Comparison of ENCODE assay signal across 8 cellular contexts in the genomic region with DNA sequence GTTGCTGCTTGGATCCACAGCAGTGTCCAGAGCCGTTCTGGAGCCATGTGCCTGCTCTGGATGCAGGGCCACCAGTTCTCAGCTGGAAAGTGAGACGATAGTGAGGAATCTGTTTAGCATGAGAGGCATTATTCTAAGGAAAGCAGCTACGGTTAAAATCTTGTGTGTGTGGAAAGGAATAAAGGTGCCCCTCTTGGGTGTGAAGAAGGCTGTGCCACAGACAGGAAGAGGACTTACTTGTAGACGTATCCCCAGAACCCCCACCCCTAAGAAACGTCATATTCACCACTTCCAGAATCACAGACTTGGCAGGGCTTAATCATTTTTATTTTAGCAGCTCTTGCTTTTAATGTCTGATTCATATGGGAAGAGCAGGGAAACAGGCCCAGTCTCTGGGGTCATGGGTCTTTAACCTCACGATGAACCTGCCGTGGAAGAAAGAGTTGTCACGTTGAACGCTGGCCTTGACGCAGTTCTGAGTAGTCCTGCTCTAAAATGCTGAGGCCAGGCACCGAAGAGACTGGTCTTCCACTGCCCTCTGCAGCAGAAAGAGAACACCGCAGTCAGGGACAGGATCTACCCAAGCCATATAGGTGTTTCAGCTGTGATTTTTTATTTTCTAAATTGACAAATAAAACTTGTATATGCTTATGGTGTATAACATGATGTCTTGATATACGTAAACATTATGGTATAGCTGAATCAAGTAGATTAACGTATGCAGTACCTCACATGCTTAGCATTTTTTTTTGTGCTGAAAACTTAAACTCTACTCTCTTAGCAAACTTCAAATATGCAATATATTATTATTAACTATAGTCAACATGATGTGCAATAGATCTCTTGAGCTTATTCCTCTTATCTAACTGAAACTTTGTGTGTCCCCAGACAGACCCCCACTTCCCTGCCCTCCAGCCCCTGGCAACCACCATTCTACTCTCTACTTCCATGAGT. TPM values are rescaled to one million over a fixed set of nuclear protein-coding genes. Genes with fewer than 3 reads are reported as not detected.
DNase-seq lines count a peak whose midpoint lies in the region; ATAC-seq and TF ChIP-seq lines count a peak whose summit lies in the region.

No MANE protein-coding gene starts in this region.

- POLR2A ChIA-PET in activated CD4-positive, alpha-beta memory T cell treated with anti-CD3 and anti-CD28 coated beads for 36 hours (lab: Charles Lee), result no interaction called here

- H3K36me3 ChIP-seq in endodermal cell (ENCODE audit: control insufficient read depth, insufficient read depth, low read length) (no peaks in the 10 kb centered on the region), mucosa of descending colon (ENCODE audit: low read depth) (no peaks in the 10 kb centered on the region)

- no peaks in the 10 kb centered on the region for H3K36me3 Mint-ChIP-seq in activated CD4-positive, alpha-beta memory T cell treated with anti-CD3 and anti-CD28 coated beads for 36 hours
- no peaks in the 10 kb centered on the region for H3K36me3 Mint-ChIP-seq in endodermal cell (ENCODE audit: low read depth)

- no peak overlapping the region for H3K27ac Mint-ChIP-seq in activated CD4-positive, alpha-beta memory T cell treated with anti-CD3 and anti-CD28 coated beads for 36 hours
- H3K27ac Mint-ChIP-seq in endodermal cell, result no peak overlapping the region
- H3K27ac Mint-ChIP-seq in stimulated activated naive CD8-positive, alpha-beta T cell treated with anti-CD3 and anti-CD28 coated beads, Interleukin-15, amount 100 ng/mL, for 72 hours, result peak overlapping the region; percentile 34 to 72

- intact Hi-C loops in activated CD4-positive, alpha-beta memory T cell treated with anti-CD3 and anti-CD28 coated beads for 36 hours (cut with micrococcal nuclease), result loop anchor here (10.0 kb wide), 1 partner anchor 283 kb away; no protein-coding TSS in a partner anchor
- intact Hi-C loops in mucosa of descending colon (cut with DNase I, micrococcal nuclease), result no loop called here

- H3K9me3 ChIP-seq in endodermal cell (ENCODE audit: control insufficient read depth, low read length) (no peaks in the 10 kb centered on the region), mucosa of descending colon (no peaks in the 10 kb centered on the region)

- no peaks in the 10 kb centered on the region for H3K27me3 ChIP-seq in endodermal cell (ENCODE audit: control insufficient read depth, insufficient read depth, low read length, poor library complexity, severe bottlenecking)

- peak; percentile 90 for ATAC-seq in HG02884 (IDR thresholded peaks at IDR 0.05; ENCODE audit: unreplicated experiment)
- peak; percentile 99 for ATAC-seq in mucosa of descending colon
- ATAC-seq in stimulated activated naive CD8-positive, alpha-beta T cell treated with anti-CD3 and anti-CD28 coated beads, Interleukin-15, amount 100 ng/mL, for 72 hours, result peak; percentile 99

- H3K4me1 ChIP-seq in endodermal cell (ENCODE audit: control insufficient read depth, insufficient read depth, low read length) (no peaks in the 10 kb centered on the region), mucosa of descending colon (ENCODE audit: low read depth) (no peaks in the 10 kb centered on the region)

- TF ChIP-seq CTCF in endodermal cell (conservative IDR thresholded peaks at IDR 0.05) (peak; percentile 93), mucosa of descending colon (IDR thresholded peaks at IDR 0.05) (peak; percentile 57)

- H3K27me3 Mint-ChIP-seq in activated CD4-positive, alpha-beta memory T cell treated with anti-CD3 and anti-CD28 coated beads for 36 hours, result no peaks in the 10 kb centered on the region
- H3K27me3 Mint-ChIP-seq in endodermal cell (ENCODE audit: insufficient read depth), result peaks cover 6% of the 10 kb centered on the region
- peaks cover 6% of the 10 kb centered on the region for H3K27me3 Mint-ChIP-seq in stimulated activated naive CD8-positive, alpha-beta T cell treated with anti-CD3 and anti-CD28 coated beads, Interleukin-15, amount 100 ng/mL, for 72 hours

- 33 to 48% methylated on average over 9 to 13 of the region's 14 CpGs for WGBS in endodermal cell (ENCODE audit: insufficient coverage in 1 of 2, insufficient read length in 1 of 2), 2 experiments

- no peak overlapping the region for H3K4me3 ChIP-seq in endodermal cell (ENCODE audit: low read length)
- no peak overlapping the region for H3K4me3 ChIP-seq in mucosa of descending colon

- no peak overlapping the region for H3K4me3 Mint-ChIP-seq in activated CD4-positive, alpha-beta memory T cell treated with anti-CD3 and anti-CD28 coated beads for 36 hours
- H3K4me3 Mint-ChIP-seq in endodermal cell, result no peak overlapping the region
- peak overlapping the region; percentile 39 to 62 for H3K4me3 Mint-ChIP-seq in stimulated activated naive CD8-positive, alpha-beta T cell treated with anti-CD3 and anti-CD28 coated beads, Interleukin-15, amount 100 ng/mL, for 72 hours

- H3K27ac ChIP-seq in endodermal cell (ENCODE audit: low read depth, low read length), result no peak overlapping the region

- CTCF ChIA-PET in activated CD4-positive, alpha-beta memory T cell treated with anti-CD3 and anti-CD28 coated beads for 36 hours (lab: Charles Lee), result interaction anchor here (0.6 to 1.5 kb wide), 4 partner anchors 12 to 197 kb away, joined by 3 to 5 read pairs (median 4); no protein-coding TSS in a partner anchor

- DNase-seq in SIG-M5 treated with dmso at 0.1 percent for 504 hours (lab: John Stamatoyannopoulos, UW; ENCODE audit: unreplicated experiment), result peak; percentile 41
- no peak for DNase-seq in SIG-M5 (lab: John Stamatoyannopoulos, UW)
- peak; percentile 20 for DNase-seq in NCI-H2227 treated with DMSO at 0.1 percent for 48 hours (lab: John Stamatoyannopoulos, UW)
- peak; percentile 71 for DNase-seq in activated CD4-positive, alpha-beta memory T cell treated with anti-CD3 and anti-CD28 coated beads for 36 hours
- DNase-seq in endodermal cell, result peak; percentile 84
- peak in 2 of 3 donors; percentile 71 to 75 for DNase-seq in mucosa of descending colon
- peak; percentile 36 to 71 for DNase-seq in stimulated activated naive CD8-positive, alpha-beta T cell treated with anti-CD3 and anti-CD28 coated beads, Interleukin-15, amount 100 ng/mL, for 72 hours

- H3K9ac ChIP-seq in endodermal cell (ENCODE audit: extremely low read depth, low read length, poor library complexity, severe bottlenecking), result no peak overlapping the region

- H3K9me3 Mint-ChIP-seq in activated CD4-positive, alpha-beta memory T cell treated with anti-CD3 and anti-CD28 coated beads for 36 hours, result no peaks in the 10 kb centered on the region
- H3K9me3 Mint-ChIP-seq in endodermal cell, result no peaks in the 10 kb centered on the region
- H3K9me3 Mint-ChIP-seq in stimulated activated naive CD8-positive, alpha-beta T cell treated with anti-CD3 and anti-CD28 coated beads, Interleukin-15, amount 100 ng/mL, for 72 hours, result no peaks in the 10 kb centered on the region

- H3K4me1 Mint-ChIP-seq in activated CD4-positive, alpha-beta memory T cell treated with anti-CD3 and anti-CD28 coated beads for 36 hours (ENCODE audit: low read depth), result peaks cover 6% of the 10 kb centered on the region
- H3K4me1 Mint-ChIP-seq in endodermal cell, result no peaks in the 10 kb centered on the region
- peaks cover 8% of the 10 kb centered on the region for H3K4me1 Mint-ChIP-seq in stimulated activated naive CD8-positive, alpha-beta T cell treated with anti-CD3 and anti-CD28 coated beads, Interleukin-15, amount 100 ng/mL, for 72 hours

RNA-seq across cellular contexts. Expression of gene CARTPT, which starts 38.8 kb away (rescaled TPM):
- not detected for total RNA-seq in activated CD4-positive, alpha-beta memory T cell treated with anti-CD3 and anti-CD28 coated beads for 36 hours
- total RNA-seq in endodermal cell (not detected), mucosa of descending colon (10 to 100 TPM in 1 of 3 donors, not detected in 2; 14.0 TPM)
- polyA plus RNA-seq in endodermal cell (2013, experiment 1 of 2), result 0.85 TPM
- 0.83 TPM for polyA plus RNA-seq in endodermal cell (2013, experiment 2 of 2)

Comparison
In these comparisons a context has a peak if more than half of its experiments do, and no peak if none do; other contexts are left out.
1. H3K27ac Mint-ChIP-seq: peak in stimulated activated naive CD8-positive, alpha-beta T cell treated with anti-CD3 and anti-CD28 coated beads, Interleukin-15, amount 100 ng/mL, for 72 hours (2 of 2); none in activated CD4-positive, alpha-beta memory T cell treated with anti-CD3 and anti-CD28 coated beads for 36 hours (single experiment) and endodermal cell (single experiment).
2. H3K4me3 Mint-ChIP-seq: peak in stimulated activated naive CD8-positive, alpha-beta T cell treated with anti-CD3 and anti-CD28 coated beads, Interleukin-15, amount 100 ng/mL, for 72 hours (2 of 2); none in activated CD4-positive, alpha-beta memory T cell treated with anti-CD3 and anti-CD28 coated beads for 36 hours (single experiment) and endodermal cell (single experiment).
3. Peak in every context shown above with its lines, with median percentiles within 50 percentile points of each other: ATAC-seq.